ENCODE assay signal across 1 cellular context in the genomic region with DNA sequence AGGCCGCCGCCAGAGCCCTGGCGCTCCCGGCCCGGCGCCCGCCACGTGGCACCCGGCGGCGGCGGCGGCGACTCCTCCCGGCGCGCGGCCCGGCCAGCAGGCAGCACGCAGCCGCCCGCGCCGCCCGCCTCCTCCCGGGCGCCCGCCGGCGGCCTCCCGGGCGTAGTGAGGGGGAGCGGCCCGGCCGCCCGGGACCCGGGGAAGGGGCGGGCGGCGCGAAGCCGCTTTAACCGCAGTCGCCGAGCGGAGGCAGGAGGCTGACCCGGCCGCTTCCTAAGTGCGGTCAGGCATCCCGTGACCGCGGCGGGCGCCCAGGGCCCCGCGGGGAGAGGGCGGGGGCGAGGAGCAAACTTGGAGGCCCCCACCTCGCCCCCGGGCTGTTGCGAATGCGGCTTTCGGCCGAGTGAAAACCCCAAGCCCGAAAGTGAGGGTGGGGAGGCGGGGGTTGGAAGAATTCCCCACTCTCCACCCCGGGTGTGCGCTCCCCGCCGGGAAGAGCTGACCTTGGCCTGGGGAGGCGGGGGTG.
TF ChIP-seq lines count a peak whose summit lies in the region.

No MANE protein-coding gene starts in this region.

TF ChIP-seq in GM23338, 12 proteins besides CTCF, POLR2A, EP300 and RAD21 (continued from another document):
- TF ChIP-seq, protein P1, sequence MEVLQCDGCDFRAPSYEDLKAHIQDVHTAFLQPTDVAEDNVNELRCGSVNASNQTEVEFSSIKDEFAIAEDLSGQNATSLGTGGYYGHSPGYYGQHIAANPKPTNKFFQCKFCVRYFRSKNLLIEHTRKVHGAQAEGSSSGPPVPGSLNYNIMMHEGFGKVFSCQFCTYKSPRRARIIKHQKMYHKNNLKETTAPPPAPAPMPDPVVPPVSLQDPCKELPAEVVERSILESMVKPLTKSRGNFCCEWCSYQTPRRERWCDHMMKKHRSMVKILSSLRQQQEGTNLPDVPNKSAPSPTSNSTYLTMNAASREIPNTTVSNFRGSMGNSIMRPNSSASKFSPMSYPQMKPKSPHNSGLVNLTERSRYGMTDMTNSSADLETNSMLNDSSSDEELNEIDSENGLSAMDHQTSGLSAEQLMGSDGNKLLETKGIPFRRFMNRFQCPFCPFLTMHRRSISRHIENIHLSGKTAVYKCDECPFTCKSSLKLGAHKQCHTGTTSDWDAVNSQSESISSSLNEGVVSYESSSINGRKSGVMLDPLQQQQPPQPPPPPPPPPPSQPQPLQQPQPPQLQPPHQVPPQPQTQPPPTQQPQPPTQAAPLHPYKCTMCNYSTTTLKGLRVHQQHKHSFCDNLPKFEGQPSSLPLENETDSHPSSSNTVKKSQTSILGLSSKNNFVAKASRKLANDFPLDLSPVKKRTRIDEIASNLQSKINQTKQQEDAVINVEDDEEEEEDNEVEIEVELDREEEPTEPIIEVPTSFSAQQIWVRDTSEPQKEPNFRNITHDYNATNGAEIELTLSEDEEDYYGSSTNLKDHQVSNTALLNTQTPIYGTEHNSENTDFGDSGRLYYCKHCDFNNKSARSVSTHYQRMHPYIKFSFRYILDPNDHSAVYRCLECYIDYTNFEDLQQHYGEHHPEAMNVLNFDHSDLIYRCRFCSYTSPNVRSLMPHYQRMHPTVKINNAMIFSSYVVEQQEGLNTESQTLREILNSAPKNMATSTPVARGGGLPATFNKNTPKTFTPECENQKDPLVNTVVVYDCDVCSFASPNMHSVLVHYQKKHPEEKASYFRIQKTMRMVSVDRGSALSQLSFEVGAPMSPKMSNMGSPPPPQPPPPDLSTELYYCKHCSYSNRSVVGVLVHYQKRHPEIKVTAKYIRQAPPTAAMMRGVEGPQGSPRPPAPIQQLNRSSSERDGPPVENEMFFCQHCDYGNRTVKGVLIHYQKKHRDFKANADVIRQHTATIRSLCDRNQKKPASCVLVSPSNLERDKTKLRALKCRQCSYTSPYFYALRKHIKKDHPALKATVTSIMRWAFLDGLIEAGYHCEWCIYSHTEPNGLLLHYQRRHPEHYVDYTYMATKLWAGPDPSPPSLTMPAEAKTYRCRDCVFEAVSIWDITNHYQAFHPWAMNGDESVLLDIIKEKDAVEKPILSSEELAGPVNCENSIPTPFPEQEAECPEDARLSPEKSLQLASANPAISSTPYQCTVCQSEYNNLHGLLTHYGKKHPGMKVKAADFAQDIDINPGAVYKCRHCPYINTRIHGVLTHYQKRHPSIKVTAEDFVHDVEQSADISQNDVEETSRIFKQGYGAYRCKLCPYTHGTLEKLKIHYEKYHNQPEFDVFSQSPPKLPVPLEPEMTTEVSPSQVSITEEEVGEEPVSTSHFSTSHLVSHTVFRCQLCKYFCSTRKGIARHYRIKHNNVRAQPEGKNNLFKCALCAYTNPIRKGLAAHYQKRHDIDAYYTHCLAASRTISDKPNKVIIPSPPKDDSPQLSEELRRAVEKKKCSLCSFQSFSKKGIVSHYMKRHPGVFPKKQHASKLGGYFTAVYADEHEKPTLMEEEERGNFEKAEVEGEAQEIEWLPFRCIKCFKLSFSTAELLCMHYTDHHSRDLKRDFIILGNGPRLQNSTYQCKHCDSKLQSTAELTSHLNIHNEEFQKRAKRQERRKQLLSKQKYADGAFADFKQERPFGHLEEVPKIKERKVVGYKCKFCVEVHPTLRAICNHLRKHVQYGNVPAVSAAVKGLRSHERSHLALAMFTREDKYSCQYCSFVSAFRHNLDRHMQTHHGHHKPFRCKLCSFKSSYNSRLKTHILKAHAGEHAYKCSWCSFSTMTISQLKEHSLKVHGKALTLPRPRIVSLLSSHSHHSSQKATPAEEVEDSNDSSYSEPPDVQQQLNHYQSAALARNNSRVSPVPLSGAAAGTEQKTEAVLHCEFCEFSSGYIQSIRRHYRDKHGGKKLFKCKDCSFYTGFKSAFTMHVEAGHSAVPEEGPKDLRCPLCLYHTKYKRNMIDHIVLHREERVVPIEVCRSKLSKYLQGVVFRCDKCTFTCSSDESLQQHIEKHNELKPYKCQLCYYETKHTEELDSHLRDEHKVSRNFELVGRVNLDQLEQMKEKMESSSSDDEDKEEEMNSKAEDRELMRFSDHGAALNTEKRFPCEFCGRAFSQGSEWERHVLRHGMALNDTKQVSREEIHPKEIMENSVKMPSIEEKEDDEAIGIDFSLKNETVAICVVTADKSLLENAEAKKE (CRISPR knock-in tag; IDR thresholded peaks at IDR 0.05) = no peak
- TF ChIP-seq CREB1 (CRISPR knock-in tag; IDR thresholded peaks at IDR 0.05; ENCODE audit: low read depth) = no peak
TF ChIP-seq in GM23338: peak in this region for 0.
